1 cellular context compared by ENCODE assay signal in genomic region chr9:121652037-121652837, GRCh38.
TF ChIP-seq lines count a peak whose summit lies in the region.

No MANE protein-coding gene starts in this region.

TF ChIP-seq in HEK293, 187 proteins besides CTCF, POLR2A, EP300 and RAD21 (continued from another document):
- TF ChIP-seq ZFHX2 (tag by site-specific recombination; conservative IDR thresholded peaks at IDR 0.05) = peak; percentile 92
- TF ChIP-seq PRDM1 (tag by site-specific recombination; IDR thresholded peaks at IDR 0.05) = no peak
- 0 out of 2 replicates have a peak, but pooled peaks have one; percentile 18 for TF ChIP-seq ZBTB17 (tag by site-specific recombination; IDR thresholded peaks at IDR 0.05)
- no peak for TF ChIP-seq ZNF174 (tag by site-specific recombination; IDR thresholded peaks at IDR 0.05)
- peak; percentile 92 for TF ChIP-seq EGR2 (tag by site-specific recombination; IDR thresholded peaks at IDR 0.05; ENCODE audit: low read depth)
- TF ChIP-seq ZNF449 (tag by site-specific recombination; IDR thresholded peaks at IDR 0.05) = no peak
- TF ChIP-seq ZIC2 (tag by site-specific recombination; IDR thresholded peaks at IDR 0.05) = peak; percentile 59
- TF ChIP-seq ZNF654 (tag by site-specific recombination; IDR thresholded peaks at IDR 0.05; ENCODE audit: low read depth) = no peak
- 0 out of 2 replicates have a peak, but pooled peaks have one; percentile 28 for TF ChIP-seq ZBTB20 (tag by site-specific recombination; IDR thresholded peaks at IDR 0.05)
- TF ChIP-seq, protein P1, sequence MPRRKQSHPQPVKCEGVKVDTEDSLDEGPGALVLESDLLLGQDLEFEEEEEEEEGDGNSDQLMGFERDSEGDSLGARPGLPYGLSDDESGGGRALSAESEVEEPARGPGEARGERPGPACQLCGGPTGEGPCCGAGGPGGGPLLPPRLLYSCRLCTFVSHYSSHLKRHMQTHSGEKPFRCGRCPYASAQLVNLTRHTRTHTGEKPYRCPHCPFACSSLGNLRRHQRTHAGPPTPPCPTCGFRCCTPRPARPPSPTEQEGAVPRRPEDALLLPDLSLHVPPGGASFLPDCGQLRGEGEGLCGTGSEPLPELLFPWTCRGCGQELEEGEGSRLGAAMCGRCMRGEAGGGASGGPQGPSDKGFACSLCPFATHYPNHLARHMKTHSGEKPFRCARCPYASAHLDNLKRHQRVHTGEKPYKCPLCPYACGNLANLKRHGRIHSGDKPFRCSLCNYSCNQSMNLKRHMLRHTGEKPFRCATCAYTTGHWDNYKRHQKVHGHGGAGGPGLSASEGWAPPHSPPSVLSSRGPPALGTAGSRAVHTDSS (tag by site-specific recombination; IDR thresholded peaks at IDR 0.05) = no peak
- TF ChIP-seq GLIS1 (tag by site-specific recombination; IDR thresholded peaks at IDR 0.05) = peak; percentile 54
- TF ChIP-seq ZSCAN23 (tag by site-specific recombination; IDR thresholded peaks at IDR 0.05) = no peak
- TF ChIP-seq ZNF341 (tag by site-specific recombination; IDR thresholded peaks at IDR 0.05; ENCODE audit: low read depth) = no peak
- TF ChIP-seq SP2 (tag by site-specific recombination; IDR thresholded peaks at IDR 0.05) = peak; percentile 79
- no peak for TF ChIP-seq SP7 (tag by site-specific recombination; IDR thresholded peaks at IDR 0.05)
- no peak for TF ChIP-seq ZSCAN30 (tag by site-specific recombination; IDR thresholded peaks at IDR 0.05)
- TF ChIP-seq TCF7L2 (IDR thresholded peaks at IDR 0.05; ENCODE audit: borderline replicate concordance, low read depth, low read length) = no peak
- no peak for TF ChIP-seq SCRT1 (tag by site-specific recombination; IDR thresholded peaks at IDR 0.05; ENCODE audit: borderline replicate concordance)
- TF ChIP-seq ZNF707 (tag by site-specific recombination; IDR thresholded peaks at IDR 0.05) = no peak
- TF ChIP-seq ZNF747 (tag by site-specific recombination; IDR thresholded peaks at IDR 0.05) = no peak
- TF ChIP-seq ZNF214 (tag by site-specific recombination; IDR thresholded peaks at IDR 0.05; ENCODE audit: borderline replicate concordance) = no peak
- TF ChIP-seq ZNF792 (tag by site-specific recombination; IDR thresholded peaks at IDR 0.05) = no peak
- no peak for TF ChIP-seq ZNF514 (tag by site-specific recombination; IDR thresholded peaks at IDR 0.05)
- peak; percentile 63 for TF ChIP-seq ZNF600 (tag by site-specific recombination; IDR thresholded peaks at IDR 0.05)
